8 cellular contexts compared by ENCODE assay signal in the genomic region with DNA sequence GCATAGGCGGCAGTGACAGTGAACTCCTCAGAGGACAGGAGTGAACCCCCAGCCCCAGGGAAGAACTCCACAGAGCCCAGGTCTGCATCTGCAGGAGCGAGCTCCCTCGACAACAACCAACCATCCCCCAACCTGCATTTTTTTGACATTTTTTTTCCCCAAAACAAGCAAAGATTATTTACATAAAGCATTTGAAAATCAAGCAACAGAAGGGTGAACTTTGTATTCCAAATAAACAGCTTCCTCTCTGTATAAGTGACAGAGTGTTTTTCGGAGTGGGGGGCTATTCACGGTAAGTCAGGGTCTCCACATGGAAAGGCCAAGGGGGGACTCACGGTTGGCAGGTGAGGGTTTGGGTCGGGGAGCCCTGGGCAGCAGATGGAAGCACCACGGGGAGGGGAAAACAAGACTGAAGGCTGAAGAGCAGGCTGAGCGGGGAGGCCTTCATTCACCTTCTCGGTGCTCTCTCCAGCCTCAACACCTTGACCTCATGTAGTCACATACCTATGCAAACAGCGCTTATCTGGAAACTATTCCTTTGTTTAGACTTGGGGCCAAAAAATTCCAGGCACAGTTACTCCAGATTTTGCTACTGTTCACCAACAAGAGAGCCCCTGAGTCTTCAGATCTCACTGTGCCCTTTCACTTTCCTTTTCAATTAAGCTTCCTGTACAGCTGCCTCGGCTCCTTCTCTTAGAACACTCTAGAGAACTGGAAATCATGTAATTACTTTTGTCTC. TPM values are rescaled to one million over a fixed set of nuclear protein-coding genes. Genes with fewer than 3 reads are reported as not detected.
A peak's percentile ranks its signal among the peaks of the same experiment; 100 is the strongest.
DNase-seq lines count a peak whose midpoint lies in the region; ATAC-seq and TF ChIP-seq lines count a peak whose summit lies in the region.

No MANE protein-coding gene starts in this region.

- H3K9me3 Mint-ChIP-seq in activated naive CD8-positive, alpha-beta T cell (ENCODE audit: low read depth): no peaks in the 10 kb centered on the region
- no peaks in the 10 kb centered on the region for H3K9me3 Mint-ChIP-seq in neural progenitor cell

- no peaks in the 10 kb centered on the region for H3K9me3 ChIP-seq in right atrium auricular region
- no peaks in the 10 kb centered on the region for H3K9me3 ChIP-seq in gastrocnemius medialis
- no peaks in the 10 kb centered on the region for H3K9me3 ChIP-seq in neural progenitor cell (ENCODE audit: low read depth)

- H3K4me3 ChIP-seq in right atrium auricular region (peak overlapping the region; percentile 9 to 47), gastrocnemius medialis (peak overlapping the region; percentile 33 to 51 (median 46)), neural progenitor cell (no peak overlapping the region)

- H2AFZ ChIP-seq in neural progenitor cell (replicated peaks): no peak overlapping the region

- H3K4me1 ChIP-seq in right atrium auricular region (peaks cover 0 to 51% of the 10 kb centered on the region in 2 donors), gastrocnemius medialis (peaks cover 2 to 26% of the 10 kb centered on the region in 2 donors), neural progenitor cell (peaks cover 15% of the 10 kb centered on the region)

- H3K36me3 ChIP-seq in right atrium auricular region: no peaks in the 10 kb centered on the region
- no peaks in the 10 kb centered on the region for H3K36me3 ChIP-seq in gastrocnemius medialis
- H3K36me3 ChIP-seq in neural progenitor cell: no peaks in the 10 kb centered on the region

- H3K4me2 ChIP-seq in neural progenitor cell: no peak overlapping the region

- intact Hi-C loops in gastrocnemius medialis (cut with DNase I; ENCODE audit: low total_unique reads): no loop called here

- TF ChIP-seq CTCF in right atrium auricular region (IDR thresholded peaks at IDR 0.05) (no peak), gastrocnemius medialis (IDR thresholded peaks at IDR 0.05 in 4 of 5, conservative IDR thresholded peaks at IDR 0.05 in 1 of 5) (no peak), neural progenitor cell (IDR thresholded peaks at IDR 0.05) (no peak)

- TF ChIP-seq POLR2A in gastrocnemius medialis (IDR thresholded peaks at IDR 0.05): no peak

- H3F3A ChIP-seq in neural progenitor cell (ENCODE audit: low read depth): peaks cover 3% of the 10 kb centered on the region

- H3K4me1 Mint-ChIP-seq in activated naive CD8-positive, alpha-beta T cell (ENCODE audit: low read depth): peaks cover 59% of the 10 kb centered on the region
- peaks cover 28% of the 10 kb centered on the region for H3K4me1 Mint-ChIP-seq in neural progenitor cell

- DNase-seq in ELR (ENCODE audit: low read depth) (peak; percentile 37), H4 (ENCODE audit: low spot score) (peak; percentile 77), NOMO-1 treated with DMSO at 0.1 percent for 48 hours (lab: John Stamatoyannopoulos, UW; ENCODE audit: unreplicated experiment) (peak; percentile 73), right atrium auricular region (ENCODE audit: low spot score) (no peak), gastrocnemius medialis (no peak), NCI-H226 (no peak), neural progenitor cell (ENCODE audit: low spot score) (no peak)

- H3K36me3 Mint-ChIP-seq in activated naive CD8-positive, alpha-beta T cell: peaks cover 3% of the 10 kb centered on the region
- no peaks in the 10 kb centered on the region for H3K36me3 Mint-ChIP-seq in neural progenitor cell

- H3K27ac ChIP-seq in right atrium auricular region (peak overlapping the region; percentile 78), gastrocnemius medialis (peak overlapping the region; percentile 65 to 76 (median 70)), neural progenitor cell (no peak overlapping the region)

- H3K4me3 Mint-ChIP-seq in activated naive CD8-positive, alpha-beta T cell: peak overlapping the region; percentile 89
- H3K4me3 Mint-ChIP-seq in neural progenitor cell: no peak overlapping the region

- no peak overlapping the region for H3K9ac ChIP-seq in neural progenitor cell

- H3K27me3 ChIP-seq in right atrium auricular region: no peaks in the 10 kb centered on the region
- no peaks in the 10 kb centered on the region for H3K27me3 ChIP-seq in gastrocnemius medialis
- no peaks in the 10 kb centered on the region for H3K27me3 ChIP-seq in neural progenitor cell

- no peaks in the 10 kb centered on the region for H3K79me2 ChIP-seq in neural progenitor cell (ENCODE audit: low read depth)

- no peaks in the 10 kb centered on the region for H3K27me3 Mint-ChIP-seq in activated naive CD8-positive, alpha-beta T cell
- peaks cover 11% of the 10 kb centered on the region for H3K27me3 Mint-ChIP-seq in neural progenitor cell (ENCODE audit: insufficient read depth, low read depth)

- H4K20me1 ChIP-seq in neural progenitor cell (ENCODE audit: low read depth): no peaks in the 10 kb centered on the region

- in situ Hi-C loops in gastrocnemius medialis (cut with MboI; ENCODE audit: low sequenced_read_pairs in 4 of 4): loop anchor here in 1 of 4 donors (25.0 kb wide), 1 partner anchor 89 kb away; no protein-coding TSS in a partner anchor

- peak; percentile 67 to 89 for ATAC-seq in gastrocnemius medialis

- H3K27ac Mint-ChIP-seq in activated naive CD8-positive, alpha-beta T cell: peak overlapping the region; percentile 98
- H3K27ac Mint-ChIP-seq in neural progenitor cell: no peak overlapping the region

RNA-seq across cellular contexts. Expression of a gene that starts 27.6 kb away (rescaled TPM):
- total RNA-seq in H4 (2014; rRNA removed; shearing (Covaris generic)): 15.7 and 17.2 TPM in 2 replicates
- total RNA-seq in right atrium auricular region: 1 to 10 TPM; 8.6 to 9.1 TPM
- total RNA-seq in gastrocnemius medialis: 1 to 10 TPM; 1.7 to 7.2 (median 2.4) TPM
- 15.3 and 19.6 TPM in 2 replicates for total RNA-seq in neural progenitor cell (ENCODE audit: low replicate concordance)

RNA-seq across cellular contexts. Expression of a gene that starts 47.1 kb away (rescaled TPM):
- 2.1 and 2.4 TPM in 2 replicates for total RNA-seq in H4 (2014; rRNA removed; shearing (Covaris generic))
- total RNA-seq in right atrium auricular region (1 to 10 TPM; 2.6 to 4.2 TPM), gastrocnemius medialis (10 to 100 TPM in 1 of 4 donors, 1 to 10 TPM in 3; 4.4 to 13.6 (median 5.4) TPM), neural progenitor cell (ENCODE audit: low replicate concordance) (9.0 and 10.4 TPM in 2 replicates)

Comparison
In these comparisons a context has a peak if more than half of its experiments do, and no peak if none do; other contexts are left out.
1. DNase-seq: peak in ELR (single experiment), H4 (single experiment) and NOMO-1 treated with DMSO at 0.1 percent for 48 hours (single experiment); none in right atrium auricular region (single experiment), gastrocnemius medialis (0 of 2), NCI-H226 (single experiment) and neural progenitor cell (single experiment).